9 cellular contexts compared by ENCODE assay signal in genomic region chr20:53736122-53736756, GRCh38.
DNase-seq lines count a peak whose midpoint lies in the region; ATAC-seq and TF ChIP-seq lines count a peak whose summit lies in the region.
"Had no signal": no experiment of that assay in that cellular context is flagged by ENCODE, and none has a peak within 500 bp of the region (broad histone marks: within the 10 kb centered on the region; RNA-seq: fewer than 3 reads in every experiment).

No MANE protein-coding gene starts in this region.

- no peak overlapping the region for H2BK5ac ChIP-seq in mesenchymal stem cell (ENCODE audit: low read depth, low read length, poor library complexity, severe bottlenecking)

- H3K27me3 ChIP-seq in mesenchymal stem cell (ENCODE audit: control insufficient read depth in 1 of 2, insufficient read depth in 1 of 2, low read length in 2 of 2): no peaks in the 10 kb centered on the region

- no peak overlapping the region for H2BK15ac ChIP-seq in mesenchymal stem cell (ENCODE audit: low read depth, poor library complexity, severe bottlenecking)

- TF ChIP-seq CTCF in AG10803 (conservative IDR thresholded peaks at IDR 0.05; ENCODE audit: low read length): no peak

- no peaks in the 10 kb centered on the region for H3K79me1 ChIP-seq in mesenchymal stem cell (replicated peaks; ENCODE audit: low read length, poor library complexity, severe bottlenecking)

- peak overlapping the region; percentile 15 to 77 for H2BK12ac ChIP-seq in mesenchymal stem cell (ENCODE audit: low read length in 2 of 2)

- peak overlapping the region; percentile 81 to 96 (median 95) for H3K27ac Mint-ChIP-seq in IgD-negative memory B cell
- H3K27ac Mint-ChIP-seq in activated naive CD8-positive, alpha-beta T cell: peak overlapping the region; percentile 92

- DNase-seq in AG10803 (ENCODE audit: low read depth) (peak; percentile 42), mesenchymal stem cell (no peak), NCI-H146 treated with DMSO at 0.1 percent for 48 hours (lab: John Stamatoyannopoulos, UW; ENCODE audit: unreplicated experiment) (no peak), NCI-H146 (lab: John Stamatoyannopoulos, UW) (no peak), Kasumi-1 (lab: John Stamatoyannopoulos, UW) (no peak)
- DNase-seq: left colon had no signal

- H3K14ac ChIP-seq in mesenchymal stem cell (ENCODE audit: low read length in 2 of 2): no peak overlapping the region

- no peak for ATAC-seq in HG02852 (IDR thresholded peaks at IDR 0.05; ENCODE audit: unreplicated experiment)
- ATAC-seq: left colon had no signal

- peak overlapping the region; percentile 70 to 72 for H3K18ac ChIP-seq in mesenchymal stem cell (ENCODE audit: low read depth in 1 of 2, low read length in 2 of 2)

- H3K27ac ChIP-seq in mesenchymal stem cell (ENCODE audit: low read length, poor library complexity, severe bottlenecking): peak overlapping the region; percentile 73

- H3K36me3 ChIP-seq in mesenchymal stem cell (ENCODE audit: control insufficient read depth in 1 of 2, insufficient read depth in 2 of 2, low read depth in 1 of 2, low read length in 2 of 2): no peaks in the 10 kb centered on the region

- peaks cover 9% of the 10 kb centered on the region for H3K4me1 ChIP-seq in mesenchymal stem cell (ENCODE audit: control insufficient read depth, insufficient read depth, low read depth, low read length)

- no peaks in the 10 kb centered on the region for H3K36me3 Mint-ChIP-seq in IgD-negative memory B cell
- no peaks in the 10 kb centered on the region for H3K36me3 Mint-ChIP-seq in activated naive CD8-positive, alpha-beta T cell

- peak overlapping the region; percentile 90 for H3K9ac ChIP-seq in mesenchymal stem cell (ENCODE audit: low read length)

- peak overlapping the region; percentile 35 to 85 for H3K4ac ChIP-seq in mesenchymal stem cell (ENCODE audit: low read depth in 1 of 2, low read length in 2 of 2)

- H3K4me3 Mint-ChIP-seq in IgD-negative memory B cell: peak overlapping the region in 3 of 4 donors; percentile 36 to 89 (median 81)
- H3K4me3 Mint-ChIP-seq in activated naive CD8-positive, alpha-beta T cell: peak overlapping the region; percentile 71

- no peaks in the 10 kb centered on the region for H3K9me3 ChIP-seq in mesenchymal stem cell (ENCODE audit: control insufficient read depth, low read length)

- H4K8ac ChIP-seq in mesenchymal stem cell (ENCODE audit: low read length): no peak overlapping the region

- peak overlapping the region; percentile 31 for H2AK5ac ChIP-seq in mesenchymal stem cell (ENCODE audit: low read length, severe bottlenecking)

- no peak overlapping the region for H3K4me3 ChIP-seq in AG10803 (ENCODE audit: low read length)
- H3K4me3 ChIP-seq in mesenchymal stem cell (ENCODE audit: insufficient read depth in 1 of 2, low read depth in 1 of 2, low read length in 2 of 2): no peak overlapping the region

- peaks cover 1% of the 10 kb centered on the region for H3K27me3 Mint-ChIP-seq in IgD-negative memory B cell
- H3K27me3 Mint-ChIP-seq in activated naive CD8-positive, alpha-beta T cell: no peaks in the 10 kb centered on the region

- H3K4me1 Mint-ChIP-seq in IgD-negative memory B cell: peaks cover 43 to 62% (median 57%) of the 10 kb centered on the region in 3 donors
- H3K4me1 Mint-ChIP-seq in activated naive CD8-positive, alpha-beta T cell (ENCODE audit: low read depth): peaks cover 53% of the 10 kb centered on the region

- H3K4me2 ChIP-seq in mesenchymal stem cell (ENCODE audit: low read length, poor library complexity, severe bottlenecking): no peak overlapping the region

- 35% methylated on average over 4 of the region's 7 CpGs for WGBS in mesenchymal stem cell

- H2AFZ ChIP-seq in mesenchymal stem cell (ENCODE audit: low read depth, low read length): no peak overlapping the region

- H4K91ac ChIP-seq in mesenchymal stem cell (ENCODE audit: low read length): no peak overlapping the region

- H3K9me3 Mint-ChIP-seq in IgD-negative memory B cell: peaks cover 0 to 3% (median 0%) of the 10 kb centered on the region in 3 donors
- no peaks in the 10 kb centered on the region for H3K9me3 Mint-ChIP-seq in activated naive CD8-positive, alpha-beta T cell (ENCODE audit: low read depth)

- no peak overlapping the region for H3K23ac ChIP-seq in mesenchymal stem cell (ENCODE audit: low read length in 2 of 2)

- H2BK120ac ChIP-seq in mesenchymal stem cell (ENCODE audit: low read depth, low read length): peak overlapping the region; percentile 89
